Comparison of ENCODE assay signal across 8 cellular contexts in the genomic region with DNA sequence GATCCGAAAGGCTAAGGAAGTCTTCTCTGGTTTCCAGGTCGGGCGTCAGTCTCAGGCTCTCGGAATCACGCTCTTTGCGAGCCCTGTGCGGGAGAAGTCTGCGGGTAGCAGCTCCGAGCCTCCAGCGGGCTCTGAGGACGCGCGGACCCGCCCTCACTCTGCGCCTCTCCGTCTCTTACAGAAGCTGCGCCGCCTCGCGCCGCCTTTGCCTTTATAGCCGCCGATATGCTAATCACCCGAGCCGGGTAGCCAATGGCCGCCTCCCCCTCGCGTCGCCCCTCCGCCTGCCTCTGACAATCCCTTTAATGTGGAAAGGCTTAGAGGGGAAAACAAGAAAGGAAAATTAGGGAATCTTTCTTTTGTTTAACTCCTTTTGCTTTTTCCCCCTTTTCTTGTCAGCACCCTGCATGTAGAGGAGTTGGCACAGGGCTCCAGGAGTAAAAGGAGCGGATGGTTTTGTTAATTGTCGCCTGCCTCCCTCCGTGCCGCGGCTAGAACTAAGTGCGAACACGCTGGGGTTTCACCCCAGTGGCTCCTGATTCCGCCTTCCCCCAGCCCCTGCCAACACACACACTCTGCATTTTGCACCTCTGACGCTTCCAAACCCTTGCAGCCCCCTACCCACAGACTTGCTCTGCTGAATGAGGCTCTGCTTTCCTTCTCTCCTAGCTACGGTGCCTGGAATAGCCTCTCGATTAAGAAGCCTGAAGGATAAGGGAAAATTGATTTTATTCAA. TPM values are rescaled to one million over a fixed set of nuclear protein-coding genes. Genes with fewer than 3 reads are reported as not detected.
DNase-seq lines count a peak whose midpoint lies in the region; ATAC-seq and TF ChIP-seq lines count a peak whose summit lies in the region.

A gene with protein sequence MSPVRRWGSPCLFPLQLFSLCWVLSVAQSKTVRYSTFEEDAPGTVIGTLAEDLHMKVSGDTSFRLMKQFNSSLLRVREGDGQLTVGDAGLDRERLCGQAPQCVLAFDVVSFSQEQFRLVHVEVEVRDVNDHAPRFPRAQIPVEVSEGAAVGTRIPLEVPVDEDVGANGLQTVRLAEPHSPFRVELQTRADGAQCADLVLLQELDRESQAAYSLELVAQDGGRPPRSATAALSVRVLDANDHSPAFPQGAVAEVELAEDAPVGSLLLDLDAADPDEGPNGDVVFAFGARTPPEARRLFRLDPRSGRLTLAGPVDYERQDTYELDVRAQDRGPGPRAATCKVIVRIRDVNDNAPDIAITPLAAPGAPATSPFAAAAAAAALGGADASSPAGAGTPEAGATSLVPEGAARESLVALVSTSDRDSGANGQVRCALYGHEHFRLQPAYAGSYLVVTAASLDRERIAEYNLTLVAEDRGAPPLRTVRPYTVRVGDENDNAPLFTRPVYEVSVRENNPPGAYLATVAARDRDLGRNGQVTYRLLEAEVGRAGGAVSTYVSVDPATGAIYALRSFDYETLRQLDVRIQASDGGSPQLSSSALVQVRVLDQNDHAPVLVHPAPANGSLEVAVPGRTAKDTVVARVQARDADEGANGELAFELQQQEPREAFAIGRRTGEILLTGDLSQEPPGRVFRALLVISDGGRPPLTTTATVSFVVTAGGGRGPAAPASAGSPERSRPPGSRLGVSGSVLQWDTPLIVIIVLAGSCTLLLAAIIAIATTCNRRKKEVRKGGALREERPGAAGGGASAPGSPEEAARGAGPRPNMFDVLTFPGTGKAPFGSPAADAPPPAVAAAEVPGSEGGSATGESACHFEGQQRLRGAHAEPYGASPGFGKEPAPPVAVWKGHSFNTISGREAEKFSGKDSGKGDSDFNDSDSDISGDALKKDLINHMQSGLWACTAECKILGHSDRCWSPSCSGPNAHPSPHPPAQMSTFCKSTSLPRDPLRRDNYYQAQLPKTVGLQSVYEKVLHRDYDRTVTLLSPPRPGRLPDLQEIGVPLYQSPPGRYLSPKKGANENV (minus strand): TSS at position 186 of the 736 bp plus-strand sequence. CDS start 204 bp downstream, outside the sequence.

- H3K9me3 ChIP-seq in HEK293 (ENCODE audit: control insufficient read depth, insufficient read depth, low read depth, low read length), result no peaks in the 10 kb centered on the region
- H3K9me3 ChIP-seq in trophoblast cell (ENCODE audit: insufficient read depth, low read depth, low read length), result peaks cover 19% of the 10 kb centered on the region

- no peak within 1 kb of the TSS for H3K18ac ChIP-seq in trophoblast cell (ENCODE audit: low read length)

- peaks cover 10% of the 10 kb centered on the region for H3K79me1 ChIP-seq in trophoblast cell (ENCODE audit: low read length)

- H3K14ac ChIP-seq in trophoblast cell (ENCODE audit: low read length), result no peak within 1 kb of the TSS

- no peaks in the 10 kb centered on the region for H3K36me3 ChIP-seq in HEK293 (ENCODE audit: control insufficient read depth in 2 of 2, insufficient read depth in 1 of 2, low read length in 2 of 2)
- peaks cover 3 to 7% of the 10 kb centered on the region in 2 experiments for H3K36me3 ChIP-seq in trophoblast cell (ENCODE audit: control insufficient read depth in 1 of 2, insufficient read depth in 2 of 2, low read length in 2 of 2)

- H3K4ac ChIP-seq in trophoblast cell (ENCODE audit: low read depth, low read length), result no peak within 1 kb of the TSS

- no peak for ATAC-seq in GM21717 (IDR thresholded peaks at IDR 0.05; ENCODE audit: unreplicated experiment)

- CTCF ChIA-PET in HEK293 (lab: Yijun Ruan, JAX), result interaction anchor here (0.8 kb wide), 1 partner anchor 195 kb away, joined by 3 read pairs; no protein-coding TSS in a partner anchor

- no peak within 1 kb of the TSS for H2AK5ac ChIP-seq in trophoblast cell (ENCODE audit: low read length)

- no peak within 1 kb of the TSS for H3K9ac ChIP-seq in trophoblast cell (ENCODE audit: low read length)

- H3K79me2 ChIP-seq in trophoblast cell (ENCODE audit: control insufficient read depth, insufficient read depth, low read length, poor library complexity), result peaks cover 2% of the 10 kb centered on the region

- no peak within 1 kb of the TSS for H3K23ac ChIP-seq in trophoblast cell (ENCODE audit: low read length)

- no peak within 1 kb of the TSS for H2BK5ac ChIP-seq in trophoblast cell (ENCODE audit: low read depth, low read length, poor library complexity)

- no CpG with 5 or more reads among the region's 41 CpGs for WGBS in trophoblast cell (ENCODE audit: extremely low coverage, insufficient coverage, insufficient read length)

- H2AFZ ChIP-seq in trophoblast cell (ENCODE audit: insufficient read depth, low read length, poor library complexity), result peak within 1 kb of the TSS; percentile 17

- H2BK12ac ChIP-seq in trophoblast cell (ENCODE audit: low read length), result no peak within 1 kb of the TSS

- no peak within 1 kb of the TSS for H4K12ac ChIP-seq in trophoblast cell (ENCODE audit: low read depth, low read length)

- TF ChIP-seq CTCF in HEK293 (tag by site-specific recombination; IDR thresholded peaks at IDR 0.05), result no peak

- no peak within 1 kb of the TSS for H2BK120ac ChIP-seq in trophoblast cell (ENCODE audit: insufficient read depth, low read length, poor library complexity)

- H3K4me1 ChIP-seq in HEK293 (ENCODE audit: control insufficient read depth, insufficient read depth, low read length), result no peaks in the 10 kb centered on the region
- peaks cover 36 to 42% of the 10 kb centered on the region in 2 experiments for H3K4me1 ChIP-seq in trophoblast cell (ENCODE audit: control insufficient read depth in 1 of 2, insufficient read depth in 2 of 2, low read length in 2 of 2)

- peak within 1 kb of the TSS; percentile 66 for H3K4me2 ChIP-seq in trophoblast cell (ENCODE audit: low read length)

- DNase-seq in NCI-H446 (lab: John Stamatoyannopoulos, UW) (peak; percentile 76 to 89), ecto neural progenitor cell (ENCODE audit: low spot score) (peak; percentile 95), trophoblast cell (no peak), UCSD-AML1 (lab: John Stamatoyannopoulos, UW; ENCODE audit: unreplicated experiment) (no peak), KG1 (lab: John Stamatoyannopoulos, UW) (no peak)
- no peak for DNase-seq in activated effector memory CD4-positive, alpha-beta T cell treated with anti-CD3 and anti-CD28 coated beads, Interleukin-2, amount 50 U/mL, for 16 hours

- POLR2A ChIA-PET in HEK293 (lab: Yijun Ruan, JAX), result interaction anchor here (1.5 kb wide), 1 partner anchor 232 kb away, joined by 3 read pairs; no protein-coding TSS in a partner anchor

- H3K4me3 ChIP-seq in HEK293 (ENCODE audit: low read depth, low read length) (no peak within 1 kb of the TSS), trophoblast cell (ENCODE audit: low read depth, low read length) (peak within 1 kb of the TSS; percentile 45)

- no peak within 1 kb of the TSS for H3K27ac ChIP-seq in HEK293 (ENCODE audit: extremely low read depth, low read depth, low read length)
- H3K27ac ChIP-seq in trophoblast cell (ENCODE audit: low read depth, low read length), result no peak within 1 kb of the TSS

- H3K27me3 ChIP-seq in trophoblast cell (ENCODE audit: insufficient read depth, low read length), result peaks cover 47% of the 10 kb centered on the region

- no peak within 1 kb of the TSS for H4K91ac ChIP-seq in trophoblast cell (ENCODE audit: low read depth, low read length)

- no peak within 1 kb of the TSS for H4K8ac ChIP-seq in trophoblast cell (ENCODE audit: low read depth, low read length)

TF ChIP-seq in HEK293, 187 proteins besides CTCF, POLR2A, EP300 and RAD21 (continues in another document):
- TF ChIP-seq ZNF211 (tag by site-specific recombination; IDR thresholded peaks at IDR 0.05; ENCODE audit: low read depth), result no peak
- TF ChIP-seq HOXC10 (CRISPR knock-in tag; IDR thresholded peaks at IDR 0.05), result no peak
- 0 out of 2 replicates have a peak, but pooled peaks have one; percentile 39 for TF ChIP-seq ZBTB17 (tag by site-specific recombination; IDR thresholded peaks at IDR 0.05)
- no peak for TF ChIP-seq ZNF175 (tag by site-specific recombination; IDR thresholded peaks at IDR 0.05)
- no peak for TF ChIP-seq ZNF221 (tag by site-specific recombination; IDR thresholded peaks at IDR 0.05; ENCODE audit: borderline replicate concordance)
- peak; percentile 65 for TF ChIP-seq PRDM1 (tag by site-specific recombination; IDR thresholded peaks at IDR 0.05)
- no peak for TF ChIP-seq ZFP69B (tag by site-specific recombination; IDR thresholded peaks at IDR 0.05)
- no peak for TF ChIP-seq ZFP41 (tag by site-specific recombination; IDR thresholded peaks at IDR 0.05; ENCODE audit: borderline replicate concordance)
- TF ChIP-seq, protein P1, sequence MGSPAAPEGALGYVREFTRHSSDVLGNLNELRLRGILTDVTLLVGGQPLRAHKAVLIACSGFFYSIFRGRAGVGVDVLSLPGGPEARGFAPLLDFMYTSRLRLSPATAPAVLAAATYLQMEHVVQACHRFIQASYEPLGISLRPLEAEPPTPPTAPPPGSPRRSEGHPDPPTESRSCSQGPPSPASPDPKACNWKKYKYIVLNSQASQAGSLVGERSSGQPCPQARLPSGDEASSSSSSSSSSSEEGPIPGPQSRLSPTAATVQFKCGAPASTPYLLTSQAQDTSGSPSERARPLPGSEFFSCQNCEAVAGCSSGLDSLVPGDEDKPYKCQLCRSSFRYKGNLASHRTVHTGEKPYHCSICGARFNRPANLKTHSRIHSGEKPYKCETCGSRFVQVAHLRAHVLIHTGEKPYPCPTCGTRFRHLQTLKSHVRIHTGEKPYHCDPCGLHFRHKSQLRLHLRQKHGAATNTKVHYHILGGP (tag by site-specific recombination; IDR thresholded peaks at IDR 0.05), result no peak
- TF ChIP-seq ZNF146 (tag by site-specific recombination; IDR thresholded peaks at IDR 0.05), result no peak
- TF ChIP-seq GLIS2 (tag by site-specific recombination; IDR thresholded peaks at IDR 0.05), result 0 out of 2 replicates have a peak, but pooled peaks have one; percentile 20
- TF ChIP-seq ZNF16 (tag by site-specific recombination; IDR thresholded peaks at IDR 0.05; ENCODE audit: low read depth), result no peak
- no peak for TF ChIP-seq ZNF121 (tag by site-specific recombination; IDR thresholded peaks at IDR 0.05)
- TF ChIP-seq, protein P2, sequence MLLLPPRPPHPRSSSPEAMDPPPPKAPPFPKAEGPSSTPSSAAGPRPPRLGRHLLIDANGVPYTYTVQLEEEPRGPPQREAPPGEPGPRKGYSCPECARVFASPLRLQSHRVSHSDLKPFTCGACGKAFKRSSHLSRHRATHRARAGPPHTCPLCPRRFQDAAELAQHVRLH (tag by site-specific recombination; IDR thresholded peaks at IDR 0.05), result no peak
- TF ChIP-seq, protein P3, sequence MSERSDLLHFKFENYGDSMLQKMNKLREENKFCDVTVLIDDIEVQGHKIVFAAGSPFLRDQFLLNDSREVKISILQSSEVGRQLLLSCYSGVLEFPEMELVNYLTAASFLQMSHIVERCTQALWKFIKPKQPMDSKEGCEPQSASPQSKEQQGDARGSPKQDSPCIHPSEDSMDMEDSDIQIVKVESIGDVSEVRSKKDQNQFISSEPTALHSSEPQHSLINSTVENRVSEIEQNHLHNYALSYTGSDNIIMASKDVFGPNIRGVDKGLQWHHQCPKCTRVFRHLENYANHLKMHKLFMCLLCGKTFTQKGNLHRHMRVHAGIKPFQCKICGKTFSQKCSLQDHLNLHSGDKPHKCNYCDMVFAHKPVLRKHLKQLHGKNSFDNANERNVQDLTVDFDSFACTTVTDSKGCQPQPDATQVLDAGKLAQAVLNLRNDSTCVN (tag by site-specific recombination; optimal IDR thresholded peaks at IDR 0.05), result peak; percentile 32

RNA-seq across cellular contexts. Expression of the gene that starts here (rescaled TPM):
- polyA plus RNA-seq in trophoblast cell (2013), result 4.8 and 5.2 TPM in 2 replicates

Comparison
In these comparisons a context has a peak if more than half of its experiments do, and no peak if none do; other contexts are left out.
1. DNase-seq: peak in NCI-H446 (2 of 2) and ecto neural progenitor cell (single experiment); none in trophoblast cell (0 of 2), UCSD-AML1 (single experiment), activated effector memory CD4-positive, alpha-beta T cell treated with anti-CD3 and anti-CD28 coated beads, Interleukin-2, amount 50 U/mL, for 16 hours (single experiment) and KG1 (single experiment).